ENCODE assay signal across 12 cellular contexts in genomic region chr6:159984268-159984786, GRCh38. TPM values are rescaled to one million over a fixed set of nuclear protein-coding genes. Genes with fewer than 3 reads are reported as not detected.
DNase-seq lines count a peak whose midpoint lies in the region; ATAC-seq and TF ChIP-seq lines count a peak whose summit lies in the region.
"Had no signal": no experiment of that assay in that cellular context is flagged by ENCODE, and none has a peak within 500 bp of the region (broad histone marks: within the 10 kb centered on the region; RNA-seq: fewer than 3 reads in every experiment).

No MANE protein-coding gene starts in this region.

- TF ChIP-seq CTCF in PC-3 (conservative IDR thresholded peaks at IDR 0.05; ENCODE audit: low read depth, low read length) (no peak), cardiac fibroblast (IDR thresholded peaks at IDR 0.05; ENCODE audit: low read depth, low read length) (no peak), neutrophil (IDR thresholded peaks at IDR 0.05) (no peak)

- no peaks in the 10 kb centered on the region for H3K9me3 ChIP-seq in GM23248 (ENCODE audit: low read depth)
- H3K9me3 ChIP-seq in PC-3 (ENCODE audit: low read length): no peaks in the 10 kb centered on the region
- H3K9me3 ChIP-seq in neutrophil: no peaks in the 10 kb centered on the region
- H3K9me3 ChIP-seq: suprapubic skin had no signal

- BruUV-seq in PC-3 (replicated peaks; lab: Mats Ljungman, UMichigan): no TSS peak

- H3F3A ChIP-seq in GM23248 (ENCODE audit: insufficient read depth): peaks cover 19% of the 10 kb centered on the region
- H3F3A ChIP-seq in PC-3 (ENCODE audit: low read length, unreplicated experiment): no peaks in the 10 kb centered on the region

- DNase-seq in GM23248: peak; percentile 79
- peak; percentile 91 for DNase-seq in PC-3
- peak; percentile 78 to 96 for DNase-seq in cardiac fibroblast (ENCODE audit: low read depth in 2 of 2)
- DNase-seq in NCI-H774 (lab: John Stamatoyannopoulos, UW): no peak
- no peak for DNase-seq in SKM-1 treated with dmso at 0.1 percent for 144 hours (lab: John Stamatoyannopoulos, UW; ENCODE audit: unreplicated experiment)
- no peak for DNase-seq in NCI-H1092 treated with DMSO at 0.1 percent for 48 hours (lab: John Stamatoyannopoulos, UW)
- DNase-seq: DMS 273 treated with DMSO at 0.1 percent for 48 hours; NCI-H446; stimulated activated CD4-positive, alpha-beta T cell treated with anti-CD3 and anti-CD28 coated beads, Interleukin-4, amount 100 ng/mL, for 1 hour had no signal

- POLR2A ChIA-PET in PC-3 (lab: Charles Lee; ENCODE audit: unreplicated experiment): no interaction called here

- H2AFZ ChIP-seq in GM23248 (no peak overlapping the region), PC-3 (ENCODE audit: low read length) (no peak overlapping the region)

- H3K27ac ChIP-seq in GM23248 (peak overlapping the region; percentile 11), PC-3 (ENCODE audit: low read length) (peak overlapping the region; percentile 92), neutrophil (peak overlapping the region; percentile 90)
- H3K27ac ChIP-seq: suprapubic skin had no signal

- ATAC-seq in PC-3: peak; percentile 84
- ATAC-seq in GM18517 (IDR thresholded peaks at IDR 0.05; ENCODE audit: unreplicated experiment): no peak

- H3K9me2 ChIP-seq in GM23248 (ENCODE audit: insufficient read depth) (no peaks in the 10 kb centered on the region), PC-3 (replicated peaks; ENCODE audit: low read length) (no peaks in the 10 kb centered on the region)

- CTCF ChIA-PET in PC-3 (lab: Charles Lee): no interaction called here

- H3K79me2 ChIP-seq in GM23248 (ENCODE audit: insufficient read depth) (peaks cover 98% of the 10 kb centered on the region), PC-3 (ENCODE audit: low read length) (peaks cover 94% of the 10 kb centered on the region)

- 73 to 88% methylated on average over 11 of the region's 11 CpGs for WGBS in GM23248 (ENCODE audit: low coverage in 1 of 2, low lambda C conversion rate in 2 of 2, missing lambda C conversion rate in 2 of 2), 2 experiments

- intact Hi-C loops in PC-3 (cut with micrococcal nuclease): no loop called here

- H3K4me1 ChIP-seq in GM23248 (ENCODE audit: insufficient read depth) (peaks cover 47% of the 10 kb centered on the region), PC-3 (ENCODE audit: insufficient read depth, low read length) (peaks cover 48% of the 10 kb centered on the region), neutrophil (ENCODE audit: control insufficient read depth in 1 of 2, insufficient read depth in 1 of 2, low read depth in 1 of 2, low read length in 1 of 2) (peaks cover 94 to 96% of the 10 kb centered on the region in 2 experiments)

- H3K36me3 ChIP-seq in GM23248 (ENCODE audit: low read depth) (no peaks in the 10 kb centered on the region), PC-3 (ENCODE audit: low read depth, low read length) (no peaks in the 10 kb centered on the region), neutrophil (no peaks in the 10 kb centered on the region)
- H3K36me3 ChIP-seq: suprapubic skin had no signal

- H3K9ac ChIP-seq in GM23248 (no peak overlapping the region), PC-3 (ENCODE audit: low read length) (peak overlapping the region; percentile 58)

- H3K4me3 ChIP-seq in GM23248 (no peak overlapping the region), PC-3 (ENCODE audit: low read length) (no peak overlapping the region), cardiac fibroblast (replicated peaks in 1 of 2; ENCODE audit: low read depth in 2 of 2, low read length in 2 of 2) (no peak overlapping the region), neutrophil (ENCODE audit: low read depth in 1 of 2, low read length in 1 of 2) (peak overlapping the region; percentile 54 to 61)
- H3K4me3 ChIP-seq: suprapubic skin had no signal

- H4K20me1 ChIP-seq in GM23248 (ENCODE audit: insufficient read depth) (peaks cover 6% of the 10 kb centered on the region; the same call in 1 of the 2 replicates), PC-3 (ENCODE audit: low read length) (0 out of 2 replicates have a peak, but pooled peaks cover 4% of the 10 kb centered on the region)

- no peak overlapping the region for H3K4me2 ChIP-seq in GM23248 (ENCODE audit: unreplicated experiment)
- peak overlapping the region; percentile 24 for H3K4me2 ChIP-seq in PC-3 (ENCODE audit: low read length)

- no peaks in the 10 kb centered on the region for H3K27me3 ChIP-seq in GM23248 (replicated peaks; ENCODE audit: insufficient read depth)
- no peaks in the 10 kb centered on the region for H3K27me3 ChIP-seq in PC-3 (ENCODE audit: low read length)
- H3K27me3 ChIP-seq in neutrophil: no peaks in the 10 kb centered on the region
- H3K27me3 ChIP-seq: suprapubic skin had no signal

- in situ Hi-C loops in GM23248 (cut with MboI): no loop called here

RNA-seq across cellular contexts. Expression of gene IGF2R, which starts 15.4 kb away (rescaled TPM):
- total RNA-seq in GM23248 (2014; rRNA removed; shearing (Covaris generic)): 30.9 TPM in 2 replicates
- polyA plus RNA-seq in GM23248 (2016; fragmentation: Nextera tagmentation; extraction: Ambion mirVana): 8.1 and 8.8 TPM in 2 replicates
- total RNA-seq in PC-3 (2014; rRNA removed): 31.5 and 37.2 TPM in 2 replicates

Comparison
In these comparisons a context has a peak if more than half of its experiments do, and no peak if none do; other contexts are left out.
1. DNase-seq: peak in GM23248 (single experiment), PC-3 (single experiment) and cardiac fibroblast (2 of 2); none in NCI-H774 (single experiment), SKM-1 treated with dmso at 0.1 percent for 144 hours (single experiment) and NCI-H1092 treated with DMSO at 0.1 percent for 48 hours (single experiment).
2. H3K27ac ChIP-seq: peak in every context shown above with its lines; median percentile 92 in PC-3; 90 in neutrophil; 11 in GM23248.
3. H3K4me3 ChIP-seq: peak in neutrophil (2 of 2); none in GM23248 (single experiment), PC-3 (single experiment) and cardiac fibroblast (0 of 2).